ENCODE assay signal across 17 cellular contexts in the genomic region with DNA sequence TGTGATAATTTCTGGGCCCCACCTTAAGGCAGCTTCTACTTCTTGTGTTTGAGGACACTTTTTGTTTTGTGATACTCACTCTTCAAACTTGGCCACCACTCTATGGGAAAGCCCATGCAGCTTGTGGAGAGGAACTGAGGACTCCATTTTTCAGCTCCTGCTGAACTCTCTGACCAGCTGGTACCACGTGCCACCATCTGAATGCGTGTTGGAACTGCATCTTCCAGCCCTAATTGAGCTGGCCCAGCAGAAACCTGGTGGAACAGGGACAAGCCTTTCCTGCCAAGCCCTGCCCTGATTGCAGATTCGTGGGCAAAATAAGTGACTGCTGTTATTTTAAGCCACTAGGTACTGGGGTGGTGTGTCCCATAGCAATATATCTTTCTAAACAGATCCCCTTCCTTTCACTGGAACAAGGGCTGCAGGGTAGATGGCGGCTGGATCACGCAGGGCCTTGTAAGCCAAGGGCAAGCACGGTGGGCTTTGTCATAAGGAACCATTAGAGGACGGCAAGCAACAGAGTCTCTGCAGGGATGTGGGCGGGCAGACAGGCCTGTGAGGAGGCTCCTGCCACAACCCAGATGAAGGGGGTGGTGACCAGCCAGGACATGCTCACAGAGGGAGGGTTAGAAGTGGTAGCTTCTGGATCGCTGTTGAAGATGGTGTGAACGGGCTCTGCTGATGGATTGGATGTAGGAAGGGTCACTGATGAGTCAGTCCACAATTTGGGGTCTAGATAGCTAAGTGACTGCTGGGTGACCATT. TPM values are rescaled to one million over a fixed set of nuclear protein-coding genes. Genes with fewer than 3 reads are reported as not detected.
DNase-seq lines count a peak whose midpoint lies in the region; ATAC-seq, FAIRE-seq and TF ChIP-seq lines count a peak whose summit lies in the region.
"Had no signal": no experiment of that assay in that cellular context is flagged by ENCODE, and none has a peak within 500 bp of the region (broad histone marks: within the 10 kb centered on the region; RNA-seq: fewer than 3 reads in every experiment).

No MANE protein-coding gene starts in this region.

- intact Hi-C loops in CD14-positive monocyte (cut with micrococcal nuclease) (no loop called here), endothelial cell of umbilical vein (cut with micrococcal nuclease) (no loop called here)

- H3K4me1 ChIP-seq in endothelial cell of umbilical vein (ENCODE audit: control insufficient read depth, extremely low read depth, insufficient read depth, low read length) (peaks cover 3% of the 10 kb centered on the region), neural progenitor cell (peaks cover 36% of the 10 kb centered on the region)

- H3K79me2 ChIP-seq in endothelial cell of umbilical vein (ENCODE audit: control insufficient read depth, insufficient read depth, low read length), result no peaks in the 10 kb centered on the region
- no peaks in the 10 kb centered on the region for H3K79me2 ChIP-seq in neural progenitor cell (ENCODE audit: low read depth)

- H4K20me1 ChIP-seq in endothelial cell of umbilical vein (replicated peaks; ENCODE audit: control insufficient read depth, extremely low read depth, insufficient read depth, low read length) (no peaks in the 10 kb centered on the region), neural progenitor cell (ENCODE audit: low read depth) (no peaks in the 10 kb centered on the region)

- CTCF ChIA-PET in endothelial cell of umbilical vein (lab: Charles Lee), result interaction anchor here (0.6 to 5.6 kb wide), 5 partner anchors 9 to 169 kb away, joined by 3 to 49 read pairs (median 4); no protein-coding TSS in a partner anchor

- H3K4me3 Mint-ChIP-seq in CD14-positive monocyte (peak overlapping the region in 1 of 2 donors; percentile 11), neural progenitor cell (peak overlapping the region; percentile 15)

- peaks cover 21 to 28% of the 10 kb centered on the region in 2 donors for H3K36me3 Mint-ChIP-seq in CD14-positive monocyte
- no peaks in the 10 kb centered on the region for H3K36me3 Mint-ChIP-seq in neural progenitor cell

- TF ChIP-seq CTCF in CD14-positive monocyte (IDR thresholded peaks at IDR 0.05) (no peak), endothelial cell of umbilical vein (IDR thresholded peaks at IDR 0.05; ENCODE audit: extremely low read depth in 1 of 2, insufficient read depth in 1 of 2, low read depth in 1 of 2, low read length in 2 of 2) (no peak), neural progenitor cell (IDR thresholded peaks at IDR 0.05) (no peak)

- ATAC-seq in HG02981 (IDR thresholded peaks at IDR 0.05; ENCODE audit: unreplicated experiment) (no peak), HG02870 (IDR thresholded peaks at IDR 0.05; ENCODE audit: unreplicated experiment) (no peak)
- ATAC-seq: sciatic nerve had no signal

- H3K36me3 ChIP-seq in endothelial cell of umbilical vein (ENCODE audit: control insufficient read depth in 2 of 2, extremely low read depth in 1 of 2, insufficient read depth in 2 of 2, low read length in 2 of 2), result peaks cover 5 to 16% of the 10 kb centered on the region in 2 experiments
- H3K36me3 ChIP-seq in neural progenitor cell, result no peaks in the 10 kb centered on the region
- H3K36me3 ChIP-seq: neutrophil had no signal

- H3K27me3 Mint-ChIP-seq in CD14-positive monocyte (ENCODE audit: low read depth in 3 of 3) (peaks cover 0 to 6% (median 0%) of the 10 kb centered on the region in 3 donors), neural progenitor cell (ENCODE audit: insufficient read depth, low read depth) (peaks cover 14% of the 10 kb centered on the region)

- H3K27ac Mint-ChIP-seq in CD14-positive monocyte (peak overlapping the region; percentile 58 to 92 (median 74)), neural progenitor cell (peak overlapping the region; percentile 96)

- H3K4me2 ChIP-seq in endothelial cell of umbilical vein (ENCODE audit: insufficient read depth, low read length) (no peak overlapping the region), neural progenitor cell (no peak overlapping the region)

- POLR2A ChIA-PET in endothelial cell of umbilical vein (lab: Charles Lee), result no interaction called here

- H3K9me3 ChIP-seq in endothelial cell of umbilical vein (replicated peaks; ENCODE audit: control insufficient read depth, insufficient read depth, low read length) (no peaks in the 10 kb centered on the region), neural progenitor cell (ENCODE audit: low read depth) (no peaks in the 10 kb centered on the region)
- H3K9me3 ChIP-seq: neutrophil had no signal

- H3K9me1 ChIP-seq in endothelial cell of umbilical vein (replicated peaks; ENCODE audit: control insufficient read depth, extremely low read depth, insufficient read depth, low read length), result no peaks in the 10 kb centered on the region

- no peak overlapping the region for H3K4me3 ChIP-seq in endothelial cell of umbilical vein (replicated peaks in 1 of 3; ENCODE audit: insufficient read depth in 1 of 3, low read depth in 1 of 3, low read length in 3 of 3)
- H3K4me3 ChIP-seq in neural progenitor cell, result no peak overlapping the region

- peaks cover 55% of the 10 kb centered on the region for H3K4me1 Mint-ChIP-seq in CD14-positive monocyte
- peaks cover 55% of the 10 kb centered on the region for H3K4me1 Mint-ChIP-seq in neural progenitor cell

- no peak overlapping the region for H3K27ac ChIP-seq in endothelial cell of umbilical vein (ENCODE audit: insufficient read depth, low read depth, low read length)
- no peak overlapping the region for H3K27ac ChIP-seq in neural progenitor cell
- H3K27ac ChIP-seq: neutrophil had no signal

- H3F3A ChIP-seq in neural progenitor cell (ENCODE audit: low read depth), result peaks cover 9% of the 10 kb centered on the region

- H3K9ac ChIP-seq in endothelial cell of umbilical vein (replicated peaks; ENCODE audit: extremely low read depth, insufficient read depth, low read length) (no peak overlapping the region), neural progenitor cell (no peak overlapping the region)

- H3K9me3 Mint-ChIP-seq in CD14-positive monocyte, result no peaks in the 10 kb centered on the region
- H3K9me3 Mint-ChIP-seq in neural progenitor cell, result no peaks in the 10 kb centered on the region
- H3K9me3 Mint-ChIP-seq: IgD-negative memory B cell had no signal

- TF ChIP-seq POLR2A in endothelial cell of umbilical vein (IDR thresholded peaks at IDR 0.05; ENCODE audit: low read depth, low read length), result no peak

- DNase-seq in CD14-positive monocyte (ENCODE audit: low spot score) (no peak), NCI-H1694 (lab: John Stamatoyannopoulos, UW) (peak; percentile 23), endothelial cell of umbilical vein (ENCODE audit: low read depth, low spot score) (peak; percentile 24), neural progenitor cell (ENCODE audit: low spot score) (no peak), HuH-7 (ENCODE audit: low spot score) (no peak), NCI-H2029 (lab: John Stamatoyannopoulos, UW) (no peak)
- DNase-seq: stimulated activated CD4-positive, alpha-beta T cell treated with anti-CD3 and anti-CD28 coated beads, Interleukin-2, amount 100 ng/mL, for 24 hours; T-helper 1 cell had no signal

- peak; percentile 64 for FAIRE-seq in endothelial cell of umbilical vein (lab: Jason Lieb, UNC)

- dilution Hi-C loops in endothelial cell of umbilical vein (cut with MboI; ENCODE audit: extremely low pct_ligation_motif_present, low sequenced_read_pairs), result no loop called here

- H2AFZ ChIP-seq in endothelial cell of umbilical vein (ENCODE audit: low read depth, low read length) (no peak overlapping the region), neural progenitor cell (replicated peaks) (peak overlapping the region; percentile 15)

- no TSS peak for BruUV-seq in endothelial cell of umbilical vein (replicated peaks; lab: Mats Ljungman, UMichigan)

- H3K27me3 ChIP-seq in endothelial cell of umbilical vein (ENCODE audit: control insufficient read depth in 2 of 2, insufficient read depth in 2 of 2, low read length in 2 of 2) (no peaks in the 10 kb centered on the region), neural progenitor cell (no peaks in the 10 kb centered on the region)
- H3K27me3 ChIP-seq: neutrophil had no signal

TF ChIP-seq in endothelial cell of umbilical vein, 7 proteins besides CTCF, POLR2A, EP300 and RAD21 (continues in another document):
- TF ChIP-seq FOS (IDR thresholded peaks at IDR 0.05; ENCODE audit: borderline replicate concordance, insufficient read depth, low read length), result no peak

RNA-seq across cellular contexts. Expression of a gene that starts 9.5 kb away (rescaled TPM):
- not detected for polyA plus RNA-seq in CD14-positive monocyte
- not detected in 2 replicates for total RNA-seq in endothelial cell of umbilical vein
- polyA plus RNA-seq in endothelial cell of umbilical vein, result not detected in 2 replicates
- not detected in 2 replicates for polyA plus RNA-seq in endothelial cell of umbilical vein (2011; cell fraction: cytosol; rRNA removed)
- not detected in 2 replicates for polyA plus RNA-seq in endothelial cell of umbilical vein (2011; cell fraction: nucleus; rRNA removed)
- not detected in 2 replicates for polyA plus RNA-seq in endothelial cell of umbilical vein (2012)
- not detected in 2 replicates for polyA minus RNA-seq in endothelial cell of umbilical vein
- polyA minus RNA-seq in endothelial cell of umbilical vein (2011; cell fraction: cytosol; rRNA and poly(A)+ RNA removed), result not detected
- not detected in 2 replicates for polyA minus RNA-seq in endothelial cell of umbilical vein (2011; cell fraction: nucleus; rRNA and poly(A)+ RNA removed)
- not detected in 2 replicates for total RNA-seq in neural progenitor cell (ENCODE audit: low replicate concordance)
- total RNA-seq: cerebellum, lung microvascular endothelial cell, sciatic nerve, temporal lobe had no signal
- polyA plus RNA-seq: adipose tissue, IgD-negative memory B cell had no signal

RNA-seq across cellular contexts. Expression of a gene that starts 24.0 kb away (rescaled TPM):
- polyA plus RNA-seq in CD14-positive monocyte (not detected), endothelial cell of umbilical vein (not detected in 2 replicates)
- total RNA-seq in endothelial cell of umbilical vein (not detected in 2 replicates), neural progenitor cell (ENCODE audit: low replicate concordance) (not detected in 2 replicates)
- not detected in 2 replicates for polyA plus RNA-seq in endothelial cell of umbilical vein (2011; cell fraction: cytosol; rRNA removed)
- polyA plus RNA-seq in endothelial cell of umbilical vein (2011; cell fraction: nucleus; rRNA removed), result 0.12 TPM in 1 of 2 replicates, not detected in the other
- not detected in 2 replicates for polyA plus RNA-seq in endothelial cell of umbilical vein (2012)
- polyA minus RNA-seq in endothelial cell of umbilical vein, result not detected in 2 replicates
- polyA minus RNA-seq in endothelial cell of umbilical vein (2011; cell fraction: cytosol; rRNA and poly(A)+ RNA removed), result not detected
- polyA minus RNA-seq in endothelial cell of umbilical vein (2011; cell fraction: nucleus; rRNA and poly(A)+ RNA removed), result not detected in 2 replicates
- total RNA-seq: cerebellum, lung microvascular endothelial cell, sciatic nerve, temporal lobe had no signal
- polyA plus RNA-seq: adipose tissue, IgD-negative memory B cell had no signal

RNA-seq across cellular contexts. Expression of a gene that starts 54.0 kb away (rescaled TPM):
- 1 to 10 TPM; 7.1 to 9.9 TPM for polyA plus RNA-seq in CD14-positive monocyte
- total RNA-seq in endothelial cell of umbilical vein, result 834 and 860 TPM in 2 replicates
- polyA plus RNA-seq in endothelial cell of umbilical vein, result 300 and 332 TPM in 2 replicates
- 436 and 495 TPM in 2 replicates for polyA plus RNA-seq in endothelial cell of umbilical vein (2011; cell fraction: cytosol; rRNA removed)
- 1,145 and 1,490 TPM in 2 replicates for polyA plus RNA-seq in endothelial cell of umbilical vein (2011; cell fraction: nucleus; rRNA removed)
- 463 and 559 TPM in 2 replicates for polyA plus RNA-seq in endothelial cell of umbilical vein (2012)
- 583 and 647 TPM in 2 replicates for polyA minus RNA-seq in endothelial cell of umbilical vein
- polyA minus RNA-seq in endothelial cell of umbilical vein (2011; cell fraction: cytosol; rRNA and poly(A)+ RNA removed), result 21.9 TPM
- 454 and 479 TPM in 2 replicates for polyA minus RNA-seq in endothelial cell of umbilical vein (2011; cell fraction: nucleus; rRNA and poly(A)+ RNA removed)
- total RNA-seq in neural progenitor cell (ENCODE audit: low replicate concordance), result 9.0 and 12.9 TPM in 2 replicates

Comparison
In these comparisons a context has a peak if more than half of its experiments do, and no peak if none do; other contexts are left out.
1. DNase-seq: peak in NCI-H1694 (single experiment) and endothelial cell of umbilical vein (single experiment); none in CD14-positive monocyte (single experiment), neural progenitor cell (single experiment), HuH-7 (single experiment) and NCI-H2029 (single experiment).
2. RNA of a gene that starts 54.0 kb away (total RNA-seq): 834 to 860 TPM in endothelial cell of umbilical vein; 9.0 to 12.9 TPM in neural progenitor cell; every median in the first group is over 10 times any median in the second.